ENCODE assay signal across 32 cellular contexts in the genomic region with DNA sequence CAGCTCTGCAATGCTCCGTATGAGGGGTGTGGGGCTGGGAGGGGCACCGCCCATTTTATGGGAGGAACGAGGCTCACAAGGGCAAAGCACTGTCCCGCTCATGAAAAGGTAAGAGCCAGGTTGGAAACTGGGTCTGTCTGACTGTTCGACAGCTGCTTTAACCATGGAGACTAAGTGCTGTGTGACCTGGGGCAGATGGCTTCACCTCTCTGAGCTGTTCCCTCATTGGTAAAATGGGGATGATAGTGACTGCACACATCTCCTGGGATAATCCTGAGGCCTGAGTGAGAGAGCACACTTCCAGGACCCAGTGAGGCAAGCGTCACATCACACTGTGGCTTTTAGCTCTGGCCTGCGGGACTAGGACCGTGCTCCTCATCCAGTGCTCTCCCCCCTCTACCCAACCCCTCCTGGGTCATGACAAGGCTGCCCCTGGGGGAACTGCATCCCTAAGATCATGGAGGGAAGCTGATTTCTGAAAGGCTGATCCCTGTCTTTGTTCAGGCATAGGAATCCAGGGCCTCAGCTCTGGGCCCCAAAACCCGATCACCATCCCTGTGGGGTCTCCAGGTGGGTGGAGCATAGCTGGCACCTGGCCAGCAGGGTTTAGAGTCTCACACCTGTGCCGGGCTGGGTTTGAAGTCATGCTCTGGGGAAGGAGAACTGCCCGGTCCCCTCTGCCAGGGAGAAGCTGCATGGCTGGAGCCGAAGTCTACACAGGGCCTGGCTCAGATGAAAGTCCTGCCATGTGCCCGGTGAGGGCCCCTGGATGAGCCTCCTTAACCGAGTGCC. TPM values are rescaled to one million over a fixed set of nuclear protein-coding genes. Genes with fewer than 3 reads are reported as not detected.
"Had no signal": no experiment of that assay in that cellular context is flagged by ENCODE, and none has a peak within 500 bp of the region (broad histone marks: within the 10 kb centered on the region; RNA-seq: fewer than 3 reads in every experiment).

No MANE protein-coding gene starts in this region.

- H3K27me3 ChIP-seq: ascending aorta, cardiac muscle cell, SJCRH30 had no signal

- H2AFZ ChIP-seq: PC-9 had no signal

- H3K36me3 ChIP-seq: ascending aorta, cardiac muscle cell, SJCRH30 had no signal

- H3K4me2 ChIP-seq: PC-9 had no signal

- ATAC-seq: activated CD8-positive, alpha-beta T cell treated with anti-CD3 and anti-CD28 coated beads for 36 hours; activated T-cell treated with anti-CD3 and anti-CD28 coated beads, Interleukin-2, amount 50 U/mL, for 72 hours; activated T-helper 17 cell treated with anti-CD3 and anti-CD28 coated beads, Interleukin-2, amount 50 U/mL, for 72 hours had no signal

- H3K4me1 ChIP-seq: ascending aorta, SJCRH30 had no signal

- H3K4me3 ChIP-seq: ascending aorta, cardiac muscle cell, PC-9, SJCRH30, SK-N-MC had no signal

- H3K9me3 ChIP-seq: ascending aorta, SJCRH30 had no signal

- FAIRE-seq: TTC549 had no signal

- DNase-seq: activated CD4-positive, alpha-beta T cell treated with anti-CD3 and anti-CD28 coated beads, Interleukin-2, amount 10 ng/mL, durations not matched to agents 24 days and 14 days; activated CD4-positive, alpha-beta T cell treated with anti-CD3 and anti-CD28 coated beads, Interleukin-2, amount 50 U/mL, for 4 hours; activated CD8-positive, alpha-beta T cell treated with anti-CD3 and anti-CD28 coated beads for 36 hours; activated effector memory CD4-positive, alpha-beta T cell treated with anti-CD3 and anti-CD28 coated beads, Interleukin-2, amount 50 U/mL, for 16 hours; activated naive CD4-positive, alpha-beta T cell; activated naive CD8-positive, alpha-beta T cell treated with anti-CD3 and anti-CD28 coated beads, Interleukin-2, amount 10 ng/mL, durations not matched to agents 7 days and 5 days; activated T-cell treated with anti-CD3 and anti-CD28 coated beads, Interleukin-2, amount 50 U/mL, for 1 hour; activated T-cell treated with anti-CD3 and anti-CD28 coated beads, Interleukin-2, amount 50 U/mL, for 72 hours; NCI-H1092 treated with DMSO at 0.1 percent for 48 hours; NCI-H1417; NCI-H146; NCI-H187; NCI-H2029 treated with DMSO at 0.1 percent for 48 hours; NCI-H2107; NCI-H2171; NCI-H510A; NCI-H526; NCI-H748 treated with DMSO at 0.1 percent for 48 hours; NK-92 treated with Interleukin-12 subunit alpha and Interleukin-12 subunit beta, amount 100 ng/mL, for 24 hours; PC-9; SHP77; SJCRH30 had no signal

- H3K27ac ChIP-seq: ascending aorta, cardiac muscle cell, PC-9, SJCRH30, SK-N-MC had no signal

RNA-seq across cellular contexts. Expression of a gene that starts 21.3 kb away (rescaled TPM):
- total RNA-seq: activated CD4-positive, alpha-beta T cell treated with anti-CD3 and anti-CD28 coated beads, Interleukin-2, amount 10 ng/mL, durations not matched to agents 24 days and 14 days; activated CD8-positive, alpha-beta memory T cell treated with anti-CD3 and anti-CD28 coated beads for 36 hours; activated CD8-positive, alpha-beta T cell treated with anti-CD3 and anti-CD28 coated beads for 36 hours; activated naive CD8-positive, alpha-beta T cell treated with anti-CD3 and anti-CD28 coated beads, Interleukin-2, amount 10 ng/mL, durations not matched to agents 7 days and 5 days; activated T-cell treated with anti-CD3 and anti-CD28 coated beads, Interleukin-2, amount 50 U/mL, for 72 hours; activated T-helper 17 cell treated with anti-CD3 and anti-CD28 coated beads, Interleukin-2, amount 50 U/mL, for 72 hours; ascending aorta; M059J; OCI-LY7; PC-9; SJCRH30; T-helper 1 cell treated with Interleukin-12 subunit alpha and Interleukin-12 subunit beta and Interleukin-4 antibody, amounts not matched to agents 30 ng/mL and 1 ng/mL, for 36 hours had no signal
- polyA plus RNA-seq: adipose tissue, cardiac muscle cell had no signal

RNA-seq across cellular contexts. Expression of a gene that starts 22.8 kb away (rescaled TPM):
- total RNA-seq: activated CD4-positive, alpha-beta T cell treated with anti-CD3 and anti-CD28 coated beads, Interleukin-2, amount 10 ng/mL, durations not matched to agents 24 days and 14 days; activated CD8-positive, alpha-beta memory T cell treated with anti-CD3 and anti-CD28 coated beads for 36 hours; activated CD8-positive, alpha-beta T cell treated with anti-CD3 and anti-CD28 coated beads for 36 hours; activated naive CD8-positive, alpha-beta T cell treated with anti-CD3 and anti-CD28 coated beads, Interleukin-2, amount 10 ng/mL, durations not matched to agents 7 days and 5 days; activated T-cell treated with anti-CD3 and anti-CD28 coated beads, Interleukin-2, amount 50 U/mL, for 72 hours; activated T-helper 17 cell treated with anti-CD3 and anti-CD28 coated beads, Interleukin-2, amount 50 U/mL, for 72 hours; ascending aorta; cardiac muscle cell; M059J; OCI-LY7; PC-9; SJCRH30; T-helper 1 cell treated with Interleukin-12 subunit alpha and Interleukin-12 subunit beta and Interleukin-4 antibody, amounts not matched to agents 30 ng/mL and 1 ng/mL, for 36 hours had no signal
- polyA plus RNA-seq: adipose tissue, cardiac muscle cell had no signal
